In genomic region chr7:30278849-30279505, GRCh38 we compare ENCODE assay signal across 23 cellular contexts. TPM values are rescaled to one million over a fixed set of nuclear protein-coding genes. Genes with fewer than 3 reads are reported as not detected.
DNase-seq lines count a peak whose midpoint lies in the region; ATAC-seq, FAIRE-seq and TF ChIP-seq lines count a peak whose summit lies in the region.
"Had no signal": no experiment of that assay in that cellular context is flagged by ENCODE, and none has a peak within 500 bp of the region (broad histone marks: within the 10 kb centered on the region; RNA-seq: fewer than 3 reads in every experiment).

No MANE protein-coding gene starts in this region.

- peak; percentile 27 for ATAC-seq in stimulated activated naive CD8-positive, alpha-beta T cell treated with anti-CD3 and anti-CD28 coated beads, Interleukin-15, amount 100 ng/mL, for 72 hours
- ATAC-seq in stimulated activated naive CD8-positive, alpha-beta T cell treated with anti-CD3 and anti-CD28 coated beads, Interleukin-15, Interleukin-2, amounts not matched to agents 100 U/mL and 50 U/mL, for 24 hours, result no peak
- no peak for ATAC-seq in activated B cell treated with CpG ODN at 0.5 μM for 24 hours (ENCODE audit: low read depth)
- no peak for ATAC-seq in natural killer cell treated with Interleukin-12 subunit alpha and Interleukin-12 subunit beta and Interleukin-15 and Interleukin-18, amount 100 ng/mL, for 72 hours
- ATAC-seq: effector memory CD8-positive, alpha-beta T cell; left cardiac atrium had no signal

- intact Hi-C loops in activated B cell treated with CpG ODN at 0.5 μM for 24 hours (cut with micrococcal nuclease), result loop anchor here (5.0 to 10.0 kb wide), 2 partner anchors 168 to 404 kb away; no protein-coding TSS in a partner anchor
- intact Hi-C loops in prostate gland (cut with DNase I), result loop anchor here (10.0 kb wide), 1 partner anchor 286 kb away; no protein-coding TSS in a partner anchor
- intact Hi-C loops in esophagus squamous epithelium (cut with DNase I), result loop anchor here (10.0 kb wide), 1 partner anchor 276 kb away; no protein-coding TSS in a partner anchor
- intact Hi-C loops in Caco-2 (cut with micrococcal nuclease; ENCODE audit: unreplicated experiment), result no loop called here

- peak overlapping the region; percentile 40 to 44 for H3K4me3 Mint-ChIP-seq in stimulated activated naive CD8-positive, alpha-beta T cell treated with anti-CD3 and anti-CD28 coated beads, Interleukin-15, amount 100 ng/mL, for 72 hours
- H3K4me3 Mint-ChIP-seq in activated B cell treated with CpG ODN at 0.5 μM for 24 hours (peak overlapping the region; percentile 11), Caco-2 (ENCODE audit: unreplicated experiment) (no peak overlapping the region)
- no peak overlapping the region for H3K4me3 Mint-ChIP-seq in natural killer cell treated with Interleukin-12 subunit alpha and Interleukin-12 subunit beta and Interleukin-15 and Interleukin-18, amount 100 ng/mL, for 72 hours
- H3K4me3 Mint-ChIP-seq: activated naive CD4-positive, alpha-beta T cell treated with anti-CD3 and anti-CD28 coated beads, Interleukin-2, amount 50 U/mL, for 24 hours; activated T-helper 1 cell treated with anti-CD3 and anti-CD28 coated beads, Interleukin-12 subunit alpha, Interleukin-12 subunit beta, Interleukin-2, Interleukin-4 antibody, amounts not matched to agents 30 ng/mL and 10 ng/mL and 1 ng/mL, durations not matched to agents 14 hours and 24 hours and 36 hours; CD4-positive, alpha-beta T cell; effector memory CD8-positive, alpha-beta T cell had no signal

- H3K27ac ChIP-seq in prostate gland (no peak overlapping the region), esophagus squamous epithelium (peak overlapping the region in 1 of 4 donors; percentile 30)

- no peaks in the 10 kb centered on the region for H3K9me3 Mint-ChIP-seq in stimulated activated naive CD8-positive, alpha-beta T cell treated with anti-CD3 and anti-CD28 coated beads, Interleukin-15, amount 100 ng/mL, for 72 hours
- H3K9me3 Mint-ChIP-seq in activated B cell treated with CpG ODN at 0.5 μM for 24 hours (no peaks in the 10 kb centered on the region), Caco-2 (ENCODE audit: unreplicated experiment) (no peaks in the 10 kb centered on the region)
- H3K9me3 Mint-ChIP-seq in natural killer cell treated with Interleukin-12 subunit alpha and Interleukin-12 subunit beta and Interleukin-15 and Interleukin-18, amount 100 ng/mL, for 72 hours, result no peaks in the 10 kb centered on the region
- H3K9me3 Mint-ChIP-seq: activated naive CD4-positive, alpha-beta T cell treated with anti-CD3 and anti-CD28 coated beads, Interleukin-2, amount 50 U/mL, for 24 hours; activated T-helper 1 cell treated with anti-CD3 and anti-CD28 coated beads, Interleukin-12 subunit alpha, Interleukin-12 subunit beta, Interleukin-2, Interleukin-4 antibody, amounts not matched to agents 30 ng/mL and 10 ng/mL and 1 ng/mL, durations not matched to agents 14 hours and 24 hours and 36 hours; CD4-positive, alpha-beta T cell; effector memory CD8-positive, alpha-beta T cell had no signal

- no peak for TF ChIP-seq CTCF in activated B cell treated with CpG ODN at 0.5 μM for 24 hours (IDR thresholded peaks at IDR 0.05)
- TF ChIP-seq CTCF in prostate gland (IDR thresholded peaks at IDR 0.05), result no peak
- no peak for TF ChIP-seq CTCF in esophagus squamous epithelium (IDR thresholded peaks at IDR 0.05)
- no peak for TF ChIP-seq CTCF in Caco-2 (IDR thresholded peaks at IDR 0.05; ENCODE audit: insufficient read depth in 1 of 2, low read depth in 1 of 2, low read length in 1 of 2, severe bottlenecking in 1 of 2, unreplicated experiment in 1 of 2)

- no peak overlapping the region for H3K27ac Mint-ChIP-seq in stimulated activated naive CD8-positive, alpha-beta T cell treated with anti-CD3 and anti-CD28 coated beads, Interleukin-15, amount 100 ng/mL, for 72 hours
- peak overlapping the region; percentile 51 for H3K27ac Mint-ChIP-seq in activated B cell treated with CpG ODN at 0.5 μM for 24 hours
- peak overlapping the region; percentile 29 to 74 for H3K27ac Mint-ChIP-seq in natural killer cell treated with Interleukin-12 subunit alpha and Interleukin-12 subunit beta and Interleukin-15 and Interleukin-18, amount 100 ng/mL, for 72 hours
- H3K27ac Mint-ChIP-seq in Caco-2 (ENCODE audit: unreplicated experiment), result no peak overlapping the region
- H3K27ac Mint-ChIP-seq: activated naive CD4-positive, alpha-beta T cell treated with anti-CD3 and anti-CD28 coated beads, Interleukin-2, amount 50 U/mL, for 24 hours; activated T-helper 1 cell treated with anti-CD3 and anti-CD28 coated beads, Interleukin-12 subunit alpha, Interleukin-12 subunit beta, Interleukin-2, Interleukin-4 antibody, amounts not matched to agents 30 ng/mL and 10 ng/mL and 1 ng/mL, durations not matched to agents 14 hours and 24 hours and 36 hours; CD4-positive, alpha-beta T cell; progenitor cell of endocrine pancreas had no signal

- CTCF ChIA-PET in activated B cell treated with CpG ODN at 0.5 μM for 24 hours (lab: Charles Lee), result interaction anchor here (0.6 to 5.5 kb wide), 8 partner anchors 14 to 461 kb away, joined by 3 to 66 read pairs (median 6); no protein-coding TSS in a partner anchor
- CTCF ChIA-PET in Caco-2 (lab: Charles Lee), result interaction anchor here (2.7 kb wide), 1 partner anchor 285 kb away, joined by 5 read pairs; no protein-coding TSS in a partner anchor

- FAIRE-seq in GM19239 (lab: Jason Lieb, UNC), result no peak
- FAIRE-seq: RCC 7860 had no signal

- WGBS in prostate gland, result 81% methylated on average over 5 of the region's 5 CpGs
- 38 to 72% methylated on average over 4 to 5 of the region's 5 CpGs for WGBS in esophagus squamous epithelium, 2 donors

- H3K4me1 ChIP-seq in prostate gland (replicated peaks) (no peaks in the 10 kb centered on the region), esophagus squamous epithelium (peaks cover 8 to 63% (median 20%) of the 10 kb centered on the region in 3 donors), Caco-2 (no peaks in the 10 kb centered on the region)

- H3K36me3 Mint-ChIP-seq in activated B cell treated with CpG ODN at 0.5 μM for 24 hours (ENCODE audit: low read depth) (no peaks in the 10 kb centered on the region), Caco-2 (ENCODE audit: insufficient read depth, unreplicated experiment) (peaks cover under 1% of the 10 kb centered on the region)
- H3K36me3 Mint-ChIP-seq in natural killer cell treated with Interleukin-12 subunit alpha and Interleukin-12 subunit beta and Interleukin-15 and Interleukin-18, amount 100 ng/mL, for 72 hours, result no peaks in the 10 kb centered on the region
- H3K36me3 Mint-ChIP-seq: activated naive CD4-positive, alpha-beta T cell treated with anti-CD3 and anti-CD28 coated beads, Interleukin-2, amount 50 U/mL, for 24 hours had no signal

- no peak overlapping the region for H3K4me3 ChIP-seq in prostate gland
- no peak overlapping the region for H3K4me3 ChIP-seq in esophagus squamous epithelium
- no peak overlapping the region for H3K4me3 ChIP-seq in Caco-2 (ENCODE audit: low read depth, low read length)
- H3K4me3 ChIP-seq: HAP-1 had no signal

- H3K27me3 Mint-ChIP-seq in stimulated activated naive CD8-positive, alpha-beta T cell treated with anti-CD3 and anti-CD28 coated beads, Interleukin-15, amount 100 ng/mL, for 72 hours, result no peaks in the 10 kb centered on the region
- no peaks in the 10 kb centered on the region for H3K27me3 Mint-ChIP-seq in activated B cell treated with CpG ODN at 0.5 μM for 24 hours
- H3K27me3 Mint-ChIP-seq in natural killer cell treated with Interleukin-12 subunit alpha and Interleukin-12 subunit beta and Interleukin-15 and Interleukin-18, amount 100 ng/mL, for 72 hours, result no peaks in the 10 kb centered on the region
- no peaks in the 10 kb centered on the region for H3K27me3 Mint-ChIP-seq in Caco-2 (ENCODE audit: insufficient read depth, unreplicated experiment)
- H3K27me3 Mint-ChIP-seq: activated naive CD4-positive, alpha-beta T cell treated with anti-CD3 and anti-CD28 coated beads, Interleukin-2, amount 50 U/mL, for 24 hours; CD4-positive, alpha-beta T cell; effector memory CD8-positive, alpha-beta T cell; progenitor cell of endocrine pancreas had no signal

- peaks cover 19% of the 10 kb centered on the region for H3K4me1 Mint-ChIP-seq in stimulated activated naive CD8-positive, alpha-beta T cell treated with anti-CD3 and anti-CD28 coated beads, Interleukin-15, amount 100 ng/mL, for 72 hours
- peaks cover 22% of the 10 kb centered on the region for H3K4me1 Mint-ChIP-seq in activated B cell treated with CpG ODN at 0.5 μM for 24 hours
- H3K4me1 Mint-ChIP-seq in natural killer cell treated with Interleukin-12 subunit alpha and Interleukin-12 subunit beta and Interleukin-15 and Interleukin-18, amount 100 ng/mL, for 72 hours (ENCODE audit: low read depth in 2 of 2), result peaks cover 8 to 15% of the 10 kb centered on the region in 2 donors
- H3K4me1 Mint-ChIP-seq in Caco-2 (ENCODE audit: low read depth, unreplicated experiment), result peaks cover 9% of the 10 kb centered on the region

- H3K36me3 ChIP-seq in prostate gland (no peaks in the 10 kb centered on the region), esophagus squamous epithelium (no peaks in the 10 kb centered on the region), Caco-2 (ENCODE audit: control insufficient read depth, insufficient read depth, low read length) (no peaks in the 10 kb centered on the region)
- H3K36me3 ChIP-seq: HAP-1 had no signal

- no peak for TF ChIP-seq POLR2A in prostate gland (IDR thresholded peaks at IDR 0.05)
- TF ChIP-seq POLR2A in esophagus squamous epithelium (IDR thresholded peaks at IDR 0.05), result no peak

- H3K9me3 ChIP-seq in prostate gland (no peaks in the 10 kb centered on the region), esophagus squamous epithelium (no peaks in the 10 kb centered on the region), Caco-2 (no peaks in the 10 kb centered on the region)
- H3K9me3 ChIP-seq: HAP-1, SK-N-SH had no signal

- DNase-seq in stimulated activated naive CD8-positive, alpha-beta T cell treated with anti-CD3 and anti-CD28 coated beads, Interleukin-15, amount 100 ng/mL, for 72 hours, result no peak
- DNase-seq in stimulated activated naive CD8-positive, alpha-beta T cell treated with anti-CD3 and anti-CD28 coated beads, Interleukin-15, Interleukin-2, amounts not matched to agents 100 U/mL and 50 U/mL, for 24 hours, result no peak
- DNase-seq in activated B cell treated with CpG ODN at 0.5 μM for 24 hours (no peak), prostate gland (ENCODE audit: low spot score) (no peak), esophagus squamous epithelium (lab: John Stamatoyannopoulos, UW) (no peak), GM19239 (ENCODE audit: insufficient read length, low spot score) (no peak), Caco-2 (no peak)
- DNase-seq in natural killer cell treated with Interleukin-12 subunit alpha and Interleukin-12 subunit beta and Interleukin-15 and Interleukin-18, amount 100 ng/mL, for 72 hours (ENCODE audit: low spot score), result no peak
- DNase-seq: ACHN; activated CD4-positive, CD25-positive, alpha-beta regulatory T cell treated with anti-CD3 and anti-CD28 coated beads, Interleukin-2, amount 50 U/mL, for 72 hours; CD4-positive, alpha-beta T cell; effector memory CD8-positive, alpha-beta T cell; left cardiac atrium; NCI-H1048; NCI-H187 treated with DMSO at 0.1 percent for 48 hours; SK-N-SH; stimulated activated CD4-positive, alpha-beta T cell treated with anti-CD3 and anti-CD28 coated beads, Interleukin-4, amount 100 ng/mL, for 1 hour; T1000 had no signal

- no TSS peak for BruUV-seq in Caco-2 (replicated peaks; lab: Mats Ljungman, UMichigan)

- H3K27me3 ChIP-seq in prostate gland (replicated peaks; ENCODE audit: insufficient read depth) (no peaks in the 10 kb centered on the region), esophagus squamous epithelium (no peaks in the 10 kb centered on the region), Caco-2 (replicated peaks; ENCODE audit: control insufficient read depth, insufficient read depth, low read length) (no peaks in the 10 kb centered on the region)

- POLR2A ChIA-PET in activated B cell treated with CpG ODN at 0.5 μM for 24 hours (lab: Charles Lee), result no interaction called here
- POLR2A ChIA-PET in Caco-2 (lab: Charles Lee), result no interaction called here

RNA-seq across cellular contexts. Expression of gene ZNRF2, which starts 5.4 kb away (rescaled TPM):
- total RNA-seq in activated B cell treated with CpG ODN at 0.5 μM for 24 hours, result 18.7 and 21.4 TPM in 2 replicates
- 10 to 100 TPM; 10.4 to 12.3 TPM for total RNA-seq in natural killer cell treated with Interleukin-12 subunit alpha and Interleukin-12 subunit beta and Interleukin-15 and Interleukin-18, amount 100 ng/mL, for 72 hours
- 10 to 100 TPM; 23.0 to 35.2 TPM for total RNA-seq in prostate gland
- 10 to 100 TPM; 19.6 to 26.3 (median 22.5) TPM for total RNA-seq in esophagus squamous epithelium
- 8.2 and 9.0 TPM in 2 replicates for total RNA-seq in Caco-2 (2022)

Comparison
In these comparisons a context has a peak if more than half of its experiments do, and no peak if none do; other contexts are left out.
1. H3K27ac Mint-ChIP-seq: peak in activated B cell treated with CpG ODN at 0.5 μM for 24 hours (single experiment) and natural killer cell treated with Interleukin-12 subunit alpha and Interleukin-12 subunit beta and Interleukin-15 and Interleukin-18, amount 100 ng/mL, for 72 hours (2 of 2); none in stimulated activated naive CD8-positive, alpha-beta T cell treated with anti-CD3 and anti-CD28 coated beads, Interleukin-15, amount 100 ng/mL, for 72 hours (0 of 2) and Caco-2 (single experiment).
2. H3K4me3 Mint-ChIP-seq: peak in stimulated activated naive CD8-positive, alpha-beta T cell treated with anti-CD3 and anti-CD28 coated beads, Interleukin-15, amount 100 ng/mL, for 72 hours (2 of 2) and activated B cell treated with CpG ODN at 0.5 μM for 24 hours (single experiment); none in natural killer cell treated with Interleukin-12 subunit alpha and Interleukin-12 subunit beta and Interleukin-15 and Interleukin-18, amount 100 ng/mL, for 72 hours (single experiment) and Caco-2 (single experiment).